In genomic region chr17:82458130-82458884, GRCh38 we compare ENCODE assay signal across 8 cellular contexts. TPM values are rescaled to one million over a fixed set of nuclear protein-coding genes. Genes with fewer than 3 reads are reported as not detected.
DNase-seq lines count a peak whose midpoint lies in the region; ATAC-seq, FAIRE-seq and TF ChIP-seq lines count a peak whose summit lies in the region.

TSS of gene NARF (plus strand) at chr17:82458741. CDS start at chr17:82458804, 63 bp downstream.

- no peaks in the 10 kb centered on the region for H3K27me3 ChIP-seq in keratinocyte (ENCODE audit: control insufficient read depth, extremely low read depth, insufficient read depth, low read length)

- ATAC-seq in GM19035 (IDR thresholded peaks at IDR 0.05; ENCODE audit: unreplicated experiment) (peak; percentile 93), HG03354 (IDR thresholded peaks at IDR 0.05; ENCODE audit: poor library complexity, severe bottlenecking, unreplicated experiment) (peak; percentile 92)
- ATAC-seq in activated CD4-positive, CD25-positive, alpha-beta regulatory T cell treated with anti-CD3 and anti-CD28 coated beads, Interleukin-2, amount 50 U/mL, for 24 hours = peak; percentile 99

- peak within 1 kb of the TSS; percentile 91 for H3K9ac ChIP-seq in keratinocyte (ENCODE audit: control insufficient read depth, extremely low read depth, insufficient read depth, low read length)

- H3K27ac ChIP-seq in keratinocyte (ENCODE audit: control insufficient read depth, insufficient read depth, low read length) = peak within 1 kb of the TSS; percentile 90

- H3K9me1 ChIP-seq in keratinocyte (ENCODE audit: control insufficient read depth, extremely low read depth, insufficient read depth, low read length) = no peaks in the 10 kb centered on the region

- peaks cover 6% of the 10 kb centered on the region for H3K79me2 ChIP-seq in keratinocyte (ENCODE audit: control insufficient read depth, insufficient read depth, low read length)

- FAIRE-seq in keratinocyte (lab: Jason Lieb, UNC) = peak; percentile 48

- dilution Hi-C loops in keratinocyte (cut with MboI; ENCODE audit: extremely low pct_ligation_motif_present, low sequenced_read_pairs) = no loop called here

- peak within 1 kb of the TSS; percentile 68 to 81 (median 70) for H3K4me3 ChIP-seq in keratinocyte (ENCODE audit: control insufficient read depth in 2 of 3, extremely low read depth in 1 of 3, insufficient read depth in 2 of 3, low read depth in 1 of 3, low read length in 3 of 3)

- H3K4me2 ChIP-seq in keratinocyte (ENCODE audit: control insufficient read depth, extremely low read depth, insufficient read depth, low read depth, low read length) = peak within 1 kb of the TSS; percentile 94

- peak; percentile 97 for DNase-seq in AG09319 (ENCODE audit: extremely low read depth, low read depth)
- DNase-seq in NCI-H446 treated with DMSO at 0.1 percent for 48 hours (lab: John Stamatoyannopoulos, UW) = peak; percentile 99
- peak; percentile 99 for DNase-seq in cerebellar cortex (ENCODE audit: low spot score)
- DNase-seq in keratinocyte (ENCODE audit: low read depth, low spot score) = peak; percentile 91
- DNase-seq in stimulated activated CD4-positive, alpha-beta T cell treated with anti-CD3 and anti-CD28 coated beads, Interleukin-15, amount 100 ng/mL, for 1 hour (ENCODE audit: low read depth in 1 of 2, low spot score in 1 of 2) = peak; percentile 89 to 92

- peaks cover 3% of the 10 kb centered on the region in 2 experiments for H3K36me3 ChIP-seq in keratinocyte (ENCODE audit: control insufficient read depth in 2 of 2, extremely low read depth in 1 of 2, insufficient read depth in 2 of 2, low read length in 2 of 2)

- no peaks in the 10 kb centered on the region for H3K9me3 ChIP-seq in keratinocyte (ENCODE audit: control insufficient read depth, low read depth, low read length)

- peaks cover 15% of the 10 kb centered on the region for H3K4me1 ChIP-seq in keratinocyte (ENCODE audit: control insufficient read depth, extremely low read depth, insufficient read depth, low read length)

- H2AFZ ChIP-seq in keratinocyte (ENCODE audit: control insufficient read depth, low read length) = peak within 1 kb of the TSS; percentile 73

- no peak for TF ChIP-seq CTCF in AG09319 (IDR thresholded peaks at IDR 0.05; ENCODE audit: low read depth, low read length)
- TF ChIP-seq CTCF in keratinocyte (optimal IDR thresholded peaks at IDR 0.05 in 1 of 3, IDR thresholded peaks at IDR 0.05 in 1 of 3, conservative IDR thresholded peaks at IDR 0.05 in 1 of 3; ENCODE audit: extremely low read depth in 1 of 3, insufficient read depth in 2 of 3, low read length in 3 of 3) = no peak

- H4K20me1 ChIP-seq in keratinocyte (ENCODE audit: control insufficient read depth, extremely low read depth, insufficient read depth, low read length) = no peaks in the 10 kb centered on the region

RNA-seq across cellular contexts. Expression of gene NARF, which starts in this region (rescaled TPM):
- 31.9 to 36.8 TPM (median 32.9 TPM) in 3 replicates for polyA plus RNA-seq in keratinocyte
- 40.8 TPM for polyA plus RNA-seq in keratinocyte (2011; ENCODE audit: low read depth)
- polyA plus RNA-seq in keratinocyte (2011; cell fraction: cytosol; rRNA removed) = 27.9 and 31.3 TPM in 2 replicates
- 40.5 and 43.6 TPM in 2 replicates for polyA plus RNA-seq in keratinocyte (2011; cell fraction: nucleus; rRNA removed)
- polyA plus RNA-seq in keratinocyte (2012; ENCODE audit: low replicate concordance) = 22.1 and 40.8 TPM in 2 replicates
- 19.5 to 39.9 TPM (median 24.4 TPM) in 3 replicates for polyA minus RNA-seq in keratinocyte
- 26.1 TPM for polyA minus RNA-seq in keratinocyte (2011; cell fraction: cytosol; rRNA and poly(A)+ RNA removed)
- polyA minus RNA-seq in keratinocyte (2011; cell fraction: nucleus; rRNA and poly(A)+ RNA removed) = 7.3 and 12.1 TPM in 2 replicates

Comparison
In these comparisons a context has a peak if more than half of its experiments do, and no peak if none do; other contexts are left out.
1. Peak in every context shown above with its lines: DNase-seq, ATAC-seq, H3K4me3 ChIP-seq and H3K27ac ChIP-seq.